9 cellular contexts compared by ENCODE assay signal in the genomic region with DNA sequence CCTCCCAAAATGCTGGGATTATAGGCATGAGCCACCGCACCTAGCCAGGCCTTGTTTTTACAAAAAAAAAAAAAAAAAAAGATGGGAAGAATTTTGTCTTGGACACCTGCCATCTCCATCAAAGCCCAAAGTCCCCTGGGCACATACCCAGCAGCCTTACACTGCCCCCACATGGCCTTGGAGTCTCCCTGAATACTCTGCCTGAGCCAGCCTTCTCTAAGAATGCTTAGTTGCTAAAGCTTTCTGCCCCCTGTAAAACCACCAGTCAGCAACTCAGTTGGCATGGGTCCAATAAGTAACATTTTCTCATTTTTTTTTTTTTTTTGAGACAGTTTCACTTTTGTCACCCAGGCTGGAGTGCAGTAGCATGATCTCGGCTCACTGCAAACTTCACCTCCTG. TPM values are rescaled to one million over a fixed set of nuclear protein-coding genes. Genes with fewer than 3 reads are reported as not detected.
DNase-seq lines count a peak whose midpoint lies in the region; ATAC-seq, FAIRE-seq and TF ChIP-seq lines count a peak whose summit lies in the region.
"Had no signal": no experiment of that assay in that cellular context is flagged by ENCODE, and none has a peak within 500 bp of the region (broad histone marks: within the 10 kb centered on the region; RNA-seq: fewer than 3 reads in every experiment).

No MANE protein-coding gene starts in this region.

- H3K27me3 Mint-ChIP-seq in immature natural killer cell (ENCODE audit: low read depth in 3 of 3) (peaks cover 0 to 2% (median 0%) of the 10 kb centered on the region in 3 donors), HFFc6 (ENCODE audit: insufficient read depth) (no peaks in the 10 kb centered on the region; the same call in 1 of the 2 replicates)
- H3K27me3 Mint-ChIP-seq: stimulated activated naive CD8-positive, alpha-beta T cell treated with anti-CD3 and anti-CD28 coated beads, Interleukin-15, Interleukin-2, amounts not matched to agents 100 ng/mL and 50 ng/mL, for 24 hours had no signal

- H3K36me3 ChIP-seq in BJ (ENCODE audit: control insufficient read depth, insufficient read depth, low read length), result no peaks in the 10 kb centered on the region

- H3K36me3 Mint-ChIP-seq in immature natural killer cell (peaks cover 0 to 8% (median 4%) of the 10 kb centered on the region in 3 donors), HFFc6 (ENCODE audit: low read depth) (peaks cover 5% of the 10 kb centered on the region)

- no peak for FAIRE-seq in H54 (lab: Jason Lieb, UNC)

- peaks cover 7 to 9% of the 10 kb centered on the region in 2 donors for H3K4me1 Mint-ChIP-seq in immature natural killer cell
- H3K4me1 Mint-ChIP-seq in HFFc6 (ENCODE audit: low read depth), result peaks cover 8% of the 10 kb centered on the region

- ATAC-seq in GM21528 (IDR thresholded peaks at IDR 0.05; ENCODE audit: low FRiP score, unreplicated experiment), result no peak
- no peak for ATAC-seq in GM21526 (IDR thresholded peaks at IDR 0.05; ENCODE audit: low FRiP score, unreplicated experiment)

- no peaks in the 10 kb centered on the region for H3K27me3 ChIP-seq in BJ (ENCODE audit: control insufficient read depth, insufficient read depth, low read length)

- POLR2A ChIA-PET in BJ (lab: Charles Lee), result no interaction called here

- H3K4me3 ChIP-seq in BJ (ENCODE audit: low read depth, low read length), result no peak overlapping the region

- H3K27ac Mint-ChIP-seq in immature natural killer cell (no peak overlapping the region), HFFc6 (no peak overlapping the region)
- H3K27ac Mint-ChIP-seq: stimulated activated naive CD8-positive, alpha-beta T cell treated with anti-CD3 and anti-CD28 coated beads, Interleukin-15, Interleukin-2, amounts not matched to agents 100 ng/mL and 50 ng/mL, for 24 hours had no signal

- no peak for TF ChIP-seq POLR2A in H54 (IDR thresholded peaks at IDR 0.05; ENCODE audit: low read depth, low read length)

- H3K9me3 Mint-ChIP-seq in immature natural killer cell (no peaks in the 10 kb centered on the region), HFFc6 (no peaks in the 10 kb centered on the region)

- DNase-seq in BJ (ENCODE audit: low read depth), result no peak
- peak; percentile 6 for DNase-seq in H54 (ENCODE audit: insufficient read length, low spot score)
- DNase-seq in SW480 (ENCODE audit: low spot score), result peak; percentile 18
- DNase-seq in immature natural killer cell, result peak in 2 of 3 donors; percentile 14 to 47
- no peak for DNase-seq in HFFc6
- DNase-seq in T-helper 9 cell, result no peak

- H3K4me3 Mint-ChIP-seq in immature natural killer cell (no peak overlapping the region), HFFc6 (no peak overlapping the region)
- H3K4me3 Mint-ChIP-seq: stimulated activated naive CD8-positive, alpha-beta T cell treated with anti-CD3 and anti-CD28 coated beads, Interleukin-15, Interleukin-2, amounts not matched to agents 100 ng/mL and 50 ng/mL, for 24 hours had no signal

- CTCF ChIA-PET in BJ (lab: Yijun Ruan, JAX), result no interaction called here

- TF ChIP-seq CTCF in BJ (IDR thresholded peaks at IDR 0.05; ENCODE audit: insufficient read depth, low read depth, low read length) (0 out of 2 replicates have a peak, but pooled peaks have one; percentile 8), HFFc6 (IDR thresholded peaks at IDR 0.05) (no peak; the same call in 1 of the 2 replicates)

RNA-seq across cellular contexts. Expression of a gene that starts 40.6 kb away (rescaled TPM):
- polyA plus RNA-seq in BJ (2011; rRNA removed) (4.8 and 9.5 TPM in 2 replicates), immature natural killer cell (1 to 10 TPM in 1 of 3 donors, under 1 TPM in 1, not detected in 1; 0.39 to 1.7 TPM)
- 3.8 and 4.3 TPM in 2 replicates for polyA minus RNA-seq in BJ (2011; rRNA and poly(A)+ RNA removed)
- 10 to 100 TPM in 5 of 6 experiments, 1 to 10 TPM in 1; 9.4 to 22.6 (median 16.2) TPM for total RNA-seq in HFFc6 (2021; fragmentation: NEBNext Ultra II Directional; extraction: Animal tissue kit (Norgen Biotek cat#: 25700))

RNA-seq across cellular contexts. Expression of a gene that starts 47.2 kb away (rescaled TPM):
- polyA plus RNA-seq in BJ (2011; rRNA removed), result not detected in 2 replicates
- not detected in 2 replicates for polyA minus RNA-seq in BJ (2011; rRNA and poly(A)+ RNA removed)
- polyA plus RNA-seq in immature natural killer cell, result not detected
- total RNA-seq in HFFc6 (2021; fragmentation: NEBNext Ultra II Directional; extraction: Animal tissue kit (Norgen Biotek cat#: 25700)), result not detected

RNA-seq across cellular contexts. Expression of a gene that starts 51.5 kb away (rescaled TPM):
- polyA plus RNA-seq in BJ (2011; rRNA removed) (not detected in 2 replicates), immature natural killer cell (not detected)
- not detected in 2 replicates for polyA minus RNA-seq in BJ (2011; rRNA and poly(A)+ RNA removed)
- not detected for total RNA-seq in HFFc6 (2021; fragmentation: NEBNext Ultra II Directional; extraction: Animal tissue kit (Norgen Biotek cat#: 25700))

Comparison
In these comparisons a context has a peak if more than half of its experiments do, and no peak if none do; other contexts are left out.
1. DNase-seq: peak in H54 (single experiment), SW480 (single experiment) and immature natural killer cell (2 of 3); none in BJ (single experiment), HFFc6 (single experiment) and T-helper 9 cell (single experiment).